ENCODE assay signal across 15 cellular contexts in the genomic region with DNA sequence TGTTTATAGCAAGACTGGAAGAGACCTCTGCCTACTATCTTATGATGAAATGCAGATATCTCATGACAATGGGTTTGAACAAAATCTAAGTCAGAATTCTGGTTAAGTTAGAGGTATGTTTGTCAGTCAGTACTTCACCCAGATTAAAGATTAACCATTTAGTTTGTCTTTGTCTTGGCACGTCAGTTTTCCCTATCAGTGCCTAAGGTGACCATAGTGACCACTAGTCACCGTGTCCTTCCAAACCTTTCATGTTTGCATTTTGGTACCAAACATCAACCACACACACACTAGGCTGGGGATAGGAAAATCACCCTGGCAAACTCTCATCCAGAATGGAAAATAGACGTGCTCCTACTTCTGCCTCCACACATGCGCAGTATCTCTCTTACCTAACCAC.
A peak's percentile ranks its signal among the peaks of the same experiment; 100 is the strongest.
DNase-seq lines count a peak whose midpoint lies in the region; ATAC-seq, FAIRE-seq and TF ChIP-seq lines count a peak whose summit lies in the region.
"Had no signal": no experiment of that assay in that cellular context is flagged by ENCODE, and none has a peak within 500 bp of the region (broad histone marks: within the 10 kb centered on the region; RNA-seq: fewer than 3 reads in every experiment).

No MANE protein-coding gene starts in this region.

- CTCF ChIA-PET in A549 (lab: Yijun Ruan, JAX) = interaction anchor here (1.0 kb wide), 1 partner anchor 11 kb away, joined by 3 read pairs; no protein-coding TSS in a partner anchor

- H3K36me3 ChIP-seq in liver (ENCODE audit: control insufficient read depth in 4 of 4, insufficient read depth in 3 of 4, low read depth in 1 of 4, low read length in 3 of 4) = no peaks in the 10 kb centered on the region
- H3K36me3 ChIP-seq: BLaER1 treated with 17β-estradiol and CSF1 and Interleukin-3, amounts not matched to agents 10 nM and 100 nM; HAP-1 had no signal

- no peak overlapping the region for H3K9ac ChIP-seq in liver (ENCODE audit: low read depth in 1 of 2, low read length in 2 of 2)
- H3K9ac ChIP-seq: BLaER1 treated with 17β-estradiol and CSF1 and Interleukin-3, amounts not matched to agents 10 nM and 100 nM had no signal

- POLR2A ChIA-PET in A549 (lab: Yijun Ruan, JAX) = no interaction called here

- WGBS in A549 (ENCODE audit: missing lambda C conversion rate) = 38% methylated on average over 4 of the region's 4 CpGs
- WGBS in liver = 39% methylated on average over 4 of the region's 4 CpGs

- H3K27me3 ChIP-seq in liver (ENCODE audit: control insufficient read depth in 4 of 4, insufficient read depth in 4 of 4, low read length in 3 of 4) = no peaks in the 10 kb centered on the region
- H3K27me3 ChIP-seq: BLaER1 treated with 17β-estradiol and CSF1 and Interleukin-3, amounts not matched to agents 10 nM and 100 nM had no signal

- H3K27ac ChIP-seq in A549 = no peak overlapping the region
- H3K27ac ChIP-seq in liver (ENCODE audit: low read depth in 1 of 2, low read length in 2 of 2) = peak overlapping the region; percentile 21 to 75
- H3K27ac ChIP-seq: BLaER1 treated with 17β-estradiol and CSF1 and Interleukin-3, amounts not matched to agents 10 nM and 100 nM had no signal

- TF ChIP-seq CTCF in A549 (IDR thresholded peaks at IDR 0.05) = no peak
- no peak for TF ChIP-seq CTCF in liver (IDR thresholded peaks at IDR 0.05; ENCODE audit: low read depth, low read length, missing input control)

- DNase-seq in A549 (ENCODE audit: low read depth in 1 of 2, low spot score in 1 of 2) (no peak), HT-29 (ENCODE audit: low spot score) (peak; percentile 19), RCC 7860 (ENCODE audit: low spot score) (peak; percentile 28), occipital lobe (lab: John Stamatoyannopoulos, UW) (no peak), NCI-H2029 treated with DMSO at 0.1 percent for 48 hours (lab: John Stamatoyannopoulos, UW) (no peak), erythroblast (lab: John Stamatoyannopoulos, UW) (no peak)
- DNase-seq: 8988T; ACHN; CD4-positive, CD25-positive, alpha-beta regulatory T cell; DMS79 had no signal

- no peak for ATAC-seq in A549

- H3K4me3 ChIP-seq in A549 (no peak overlapping the region), liver (ENCODE audit: low read depth in 1 of 3, low read length in 3 of 3) (no peak overlapping the region)
- H3K4me3 ChIP-seq: BLaER1 treated with 17β-estradiol and CSF1 and Interleukin-3, amounts not matched to agents 10 nM and 100 nM; GM12878; HAP-1 had no signal

- peak overlapping the region; percentile 10; the same call in 1 of the 3 replicates for H3K4me2 ChIP-seq in A549
- H3K4me2 ChIP-seq: BLaER1 treated with 17β-estradiol and CSF1 and Interleukin-3, amounts not matched to agents 10 nM and 100 nM had no signal

- peaks cover 5% of the 10 kb centered on the region; the same call in 1 of the 3 replicates for H3K4me1 ChIP-seq in A549
- H3K4me1 ChIP-seq in liver (ENCODE audit: control insufficient read depth in 4 of 4, insufficient read depth in 4 of 4, low read length in 3 of 4) = peaks cover 4 to 26% (median 14%) of the 10 kb centered on the region in 4 donors
- H3K4me1 ChIP-seq: HAP-1 had no signal

- no peaks in the 10 kb centered on the region for H3K9me3 ChIP-seq in A549
- no peaks in the 10 kb centered on the region for H3K9me3 ChIP-seq in liver (ENCODE audit: control insufficient read depth in 4 of 4, low read length in 3 of 4)
- H3K9me3 ChIP-seq: BLaER1 treated with 17β-estradiol and CSF1 and Interleukin-3, amounts not matched to agents 10 nM and 100 nM; HAP-1 had no signal

- no peak for TF ChIP-seq RAD21 in A549 (conservative IDR thresholded peaks at IDR 0.05 in 1 of 2, IDR thresholded peaks at IDR 0.05 in 1 of 2)
- no peak for TF ChIP-seq RAD21 in liver (IDR thresholded peaks at IDR 0.05)

- no peak for TF ChIP-seq EP300 in A549 (IDR thresholded peaks at IDR 0.05)

- FAIRE-seq in A549 (lab: Jason Lieb, UNC) (no peak), RCC 7860 (lab: Jason Lieb, UNC) (no peak)
- FAIRE-seq: GM12878, H1 had no signal

- no peak for TF ChIP-seq POLR2A in A549 (IDR thresholded peaks at IDR 0.05; ENCODE audit: low read length)
- TF ChIP-seq POLR2A in erythroblast (IDR thresholded peaks at IDR 0.05; ENCODE audit: low read length) = no peak

TF ChIP-seq in A549, 52 proteins besides CTCF, POLR2A, EP300 and RAD21:
- TF ChIP-seq HOXB13 (CRISPR knock-in tag; IDR thresholded peaks at IDR 0.05; ENCODE audit: low read depth) (no peak), ZFP36 (IDR thresholded peaks at IDR 0.05; ENCODE audit: borderline replicate concordance, partially characterized antibody) (no peak), ZNF302 (CRISPR knock-in tag; IDR thresholded peaks at IDR 0.05) (no peak), CHD4 (IDR thresholded peaks at IDR 0.05; ENCODE audit: borderline replicate concordance) (no peak), SMC3 (IDR thresholded peaks at IDR 0.05) (no peak), ZSCAN20 (CRISPR knock-in tag; IDR thresholded peaks at IDR 0.05) (no peak), RCOR1 (IDR thresholded peaks at IDR 0.05; ENCODE audit: low read depth, low read length) (no peak), HDAC2 (IDR thresholded peaks at IDR 0.05) (no peak), EHF (CRISPR knock-in tag; IDR thresholded peaks at IDR 0.05) (no peak), KDM5A (IDR thresholded peaks at IDR 0.05) (no peak), MAX (IDR thresholded peaks at IDR 0.05) (no peak), FOXS1 (CRISPR knock-in tag; IDR thresholded peaks at IDR 0.05) (no peak), EHMT2 (IDR thresholded peaks at IDR 0.05; ENCODE audit: low read depth) (no peak), SREBF2 (IDR thresholded peaks at IDR 0.05) (no peak), RNF2 (IDR thresholded peaks at IDR 0.05; ENCODE audit: borderline replicate concordance, low read depth) (no peak), FOSB (CRISPR knock-in tag; IDR thresholded peaks at IDR 0.05) (no peak), JUNB (IDR thresholded peaks at IDR 0.05) (no peak), GATA3 (IDR thresholded peaks at IDR 0.05; ENCODE audit: borderline replicate concordance) (no peak), TFCP2L1 (CRISPR knock-in tag; IDR thresholded peaks at IDR 0.05) (no peak)
- TF ChIP-seq, protein P1, sequence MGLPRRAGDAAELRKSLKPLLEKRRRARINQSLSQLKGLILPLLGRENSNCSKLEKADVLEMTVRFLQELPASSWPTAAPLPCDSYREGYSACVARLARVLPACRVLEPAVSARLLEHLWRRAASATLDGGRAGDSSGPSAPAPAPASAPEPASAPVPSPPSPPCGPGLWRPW (IDR thresholded peaks at IDR 0.05) = no peak

TF ChIP-seq in liver, 16 proteins besides CTCF, POLR2A, EP300 and RAD21 (continues in another document):
- TF ChIP-seq FOXA2 (IDR thresholded peaks at IDR 0.05) (peak; percentile 20), RXRA (IDR thresholded peaks at IDR 0.05) (peak; percentile 31 to 64), JUND (IDR thresholded peaks at IDR 0.05) (peak in 1 of 2 donors; percentile 12), MAX (IDR thresholded peaks at IDR 0.05) (no peak), TAF1 (conservative IDR thresholded peaks at IDR 0.05) (no peak), SP1 (IDR thresholded peaks at IDR 0.05) (peak; percentile 46), FOXA1 (IDR thresholded peaks at IDR 0.05) (no peak), HNF4G (IDR thresholded peaks at IDR 0.05) (no peak), EGR1 (IDR thresholded peaks at IDR 0.05; ENCODE audit: low read depth in 2 of 2) (peak in 1 of 2 donors; percentile 34), HNF4A (conservative IDR thresholded peaks at IDR 0.05) (peak; percentile 31 to 61), ATF3 (IDR thresholded peaks at IDR 0.05) (no peak), ZBTB33 (IDR thresholded peaks at IDR 0.05) (no peak), GABPA (IDR thresholded peaks at IDR 0.05 in 1 of 2, conservative IDR thresholded peaks at IDR 0.05 in 1 of 2) (no peak), YY1 (IDR thresholded peaks at IDR 0.05) (peak; percentile 57), NR2F2 (IDR thresholded peaks at IDR 0.05) (no peak)

Comparison
In these comparisons a context has a peak if more than half of its experiments do, and no peak if none do; other contexts are left out.
1. DNase-seq: peak in HT-29 (single experiment) and RCC 7860 (single experiment); none in A549 (0 of 2), occipital lobe (single experiment), NCI-H2029 treated with DMSO at 0.1 percent for 48 hours (single experiment) and erythroblast (0 of 2).
2. H3K27ac ChIP-seq: peak in liver (2 of 2); none in A549 (0 of 2).